In genomic region chr9:127805620-127806019, GRCh38 we compare ENCODE assay signal across 8 cellular contexts. TPM values are rescaled to one million over a fixed set of nuclear protein-coding genes. Genes with fewer than 3 reads are reported as not detected.
A peak's percentile ranks its signal among the peaks of the same experiment; 100 is the strongest.
DNase-seq lines count a peak whose midpoint lies in the region; ATAC-seq and TF ChIP-seq lines count a peak whose summit lies in the region.

No MANE protein-coding gene starts in this region.

- H3K4me1 ChIP-seq in heart left ventricle: peaks cover 5 to 42% (median 22%) of the 10 kb centered on the region in 12 donors
- peaks cover 44% of the 10 kb centered on the region for H3K4me1 ChIP-seq in OCI-LY7 (ENCODE audit: insufficient read depth, low read length, poor library complexity, severe bottlenecking)

- peak in 9 of 12 donors; percentile 4 to 43 (median 23) for TF ChIP-seq CTCF in heart left ventricle (IDR thresholded peaks at IDR 0.05)
- TF ChIP-seq CTCF in OCI-LY7 (conservative IDR thresholded peaks at IDR 0.05; ENCODE audit: low read length): peak; percentile 76

- H3K4me3 Mint-ChIP-seq in stimulated activated naive CD8-positive, alpha-beta T cell treated with anti-CD3 and anti-CD28 coated beads, Interleukin-15, Interleukin-2, amounts not matched to agents 100 ng/mL and 50 ng/mL, for 24 hours: no peak overlapping the region

- H3K9me2 ChIP-seq in OCI-LY7 (ENCODE audit: insufficient read depth, low read length): no peaks in the 10 kb centered on the region

- peak overlapping the region; percentile 57 for H3K27ac Mint-ChIP-seq in stimulated activated naive CD8-positive, alpha-beta T cell treated with anti-CD3 and anti-CD28 coated beads, Interleukin-15, Interleukin-2, amounts not matched to agents 100 ng/mL and 50 ng/mL, for 24 hours

- CTCF ChIA-PET in OCI-LY7 (lab: Charles Lee; ENCODE audit: unreplicated experiment): no interaction called here

- H2AFZ ChIP-seq in OCI-LY7 (ENCODE audit: low read length): no peak overlapping the region

- H3K9me3 Mint-ChIP-seq in stimulated activated naive CD8-positive, alpha-beta T cell treated with anti-CD3 and anti-CD28 coated beads, Interleukin-15, Interleukin-2, amounts not matched to agents 100 ng/mL and 50 ng/mL, for 24 hours: no peaks in the 10 kb centered on the region

- H3K4me3 ChIP-seq in heart left ventricle (no peak overlapping the region), OCI-LY7 (ENCODE audit: low read depth, low read length, poor library complexity, severe bottlenecking) (no peak overlapping the region)

- H3K36me3 Mint-ChIP-seq in stimulated activated naive CD8-positive, alpha-beta T cell treated with anti-CD3 and anti-CD28 coated beads, Interleukin-15, Interleukin-2, amounts not matched to agents 100 ng/mL and 50 ng/mL, for 24 hours (ENCODE audit: low read depth): peaks cover 30% of the 10 kb centered on the region

- H3K27me3 ChIP-seq in heart left ventricle: no peaks in the 10 kb centered on the region

- no peak for TF ChIP-seq POLR2A in heart left ventricle (IDR thresholded peaks at IDR 0.05)

- 69 to 83% (median 73%) methylated on average over 8 of the region's 8 CpGs for WGBS in heart left ventricle, 4 donors

- peaks cover 0 to 62% (median 47%) of the 10 kb centered on the region in 9 donors for H3K36me3 ChIP-seq in heart left ventricle
- H3K36me3 ChIP-seq in OCI-LY7 (ENCODE audit: insufficient read depth, low read length): peaks cover 61% of the 10 kb centered on the region

- no peaks in the 10 kb centered on the region for H3K27me3 Mint-ChIP-seq in stimulated activated naive CD8-positive, alpha-beta T cell treated with anti-CD3 and anti-CD28 coated beads, Interleukin-15, Interleukin-2, amounts not matched to agents 100 ng/mL and 50 ng/mL, for 24 hours

- no peaks in the 10 kb centered on the region; the same call in 1 of the 2 replicates for H4K20me1 ChIP-seq in OCI-LY7 (ENCODE audit: insufficient read depth, low read length)

- intact Hi-C loops in heart left ventricle (cut with DNase I) (no loop called here), cardiac septum (cut with DNase I) (no loop called here), OCI-LY7 (cut with micrococcal nuclease; ENCODE audit: unreplicated experiment) (no loop called here)

- BruUV-seq in OCI-LY7 (replicated peaks; lab: Mats Ljungman, UMichigan): TSS peak; percentile 77

- no peaks in the 10 kb centered on the region for H3K9me3 ChIP-seq in heart left ventricle
- no peaks in the 10 kb centered on the region for H3K9me3 ChIP-seq in OCI-LY7 (ENCODE audit: low read length)

- POLR2A ChIA-PET in OCI-LY7 (lab: Charles Lee): interaction anchor here (0.8 to 1.1 kb wide), 4 partner anchors 16 to 38 kb away, joined by 3 to 4 read pairs (median 3); no protein-coding TSS in a partner anchor

- ATAC-seq in heart left ventricle: no peak
- no peak for ATAC-seq in HG03439 (IDR thresholded peaks at IDR 0.05; ENCODE audit: unreplicated experiment)

- DNase-seq in heart left ventricle: peak in 2 of 5 donors; percentile 23 to 53
- no peak for DNase-seq in cardiac septum (ENCODE audit: low spot score)
- DNase-seq in OCI-LY7 (ENCODE audit: low spot score): peak; percentile 65
- DNase-seq in ecto neural progenitor cell (ENCODE audit: low spot score): peak; percentile 77
- no peak for DNase-seq in H4 (ENCODE audit: low spot score)
- no peak for DNase-seq in NCI-H226

- no peak overlapping the region for H3K4me2 ChIP-seq in OCI-LY7 (ENCODE audit: low read length)

- peaks cover 22% of the 10 kb centered on the region for H3K4me1 Mint-ChIP-seq in stimulated activated naive CD8-positive, alpha-beta T cell treated with anti-CD3 and anti-CD28 coated beads, Interleukin-15, Interleukin-2, amounts not matched to agents 100 ng/mL and 50 ng/mL, for 24 hours (ENCODE audit: low read depth)

- peaks cover 29% of the 10 kb centered on the region for H3K79me2 ChIP-seq in OCI-LY7 (ENCODE audit: insufficient read depth, low read depth, low read length)

- H3K27ac ChIP-seq in heart left ventricle: no peak overlapping the region
- no peak overlapping the region for H3K27ac ChIP-seq in OCI-LY7 (ENCODE audit: low read depth, low read length, poor library complexity, severe bottlenecking)

RNA-seq across cellular contexts. Expression of gene FPGS, which starts 2.9 kb away (rescaled TPM):
- total RNA-seq in heart left ventricle: 10 to 100 TPM; 39.9 to 55.1 (median 41.5) TPM
- 10 to 100 TPM; 36.8 to 50.1 TPM for polyA plus RNA-seq in heart left ventricle
- total RNA-seq in cardiac septum: 36.5 TPM
- 136 and 147 TPM in 2 replicates for total RNA-seq in OCI-LY7 (2014; rRNA removed; shearing (Covaris generic))
- total RNA-seq in OCI-LY7 (2022): 132 and 165 TPM in 2 replicates
- 32.8 and 49.8 TPM in 2 replicates for total RNA-seq in H4 (2014; rRNA removed; shearing (Covaris generic))

RNA-seq across cellular contexts. Expression of gene CDK9, which starts 19.8 kb away (rescaled TPM):
- 10 to 100 TPM; 35.6 to 60.3 (median 47.8) TPM for total RNA-seq in heart left ventricle
- 10 to 100 TPM; 26.2 to 30.4 TPM for polyA plus RNA-seq in heart left ventricle
- 48.7 TPM for total RNA-seq in cardiac septum
- 69.8 and 80.0 TPM in 2 replicates for total RNA-seq in OCI-LY7 (2014; rRNA removed; shearing (Covaris generic))
- 123 and 136 TPM in 2 replicates for total RNA-seq in OCI-LY7 (2022)
- 22.8 and 24.8 TPM in 2 replicates for total RNA-seq in H4 (2014; rRNA removed; shearing (Covaris generic))

RNA-seq across cellular contexts. Expression of gene SH2D3C, which starts 27.2 kb away (rescaled TPM):
- total RNA-seq in heart left ventricle (10 to 100 TPM; 13.7 to 38.9 (median 16.9) TPM), cardiac septum (16.0 TPM), OCI-LY7 (2022) (39.1 and 45.7 TPM in 2 replicates)
- 10 to 100 TPM; 21.1 to 24.8 TPM for polyA plus RNA-seq in heart left ventricle
- 38.5 and 40.0 TPM in 2 replicates for total RNA-seq in OCI-LY7 (2014; rRNA removed; shearing (Covaris generic))
- 0.12 and 0.23 TPM in 2 replicates for total RNA-seq in H4 (2014; rRNA removed; shearing (Covaris generic))

RNA-seq across cellular contexts. Expression of gene ENG, which starts 48.8 kb away (rescaled TPM):
- total RNA-seq in heart left ventricle (100 to 1,000 TPM; 116 to 252 (median 133) TPM), cardiac septum (244 TPM), OCI-LY7 (2022) (not detected in 2 replicates)
- polyA plus RNA-seq in heart left ventricle: 100 to 1,000 TPM; 156 to 245 TPM
- not detected in 2 replicates for total RNA-seq in OCI-LY7 (2014; rRNA removed; shearing (Covaris generic))
- total RNA-seq in H4 (2014; rRNA removed; shearing (Covaris generic)): 1.8 and 3.0 TPM in 2 replicates

Comparison
In these comparisons a context has a peak if more than half of its experiments do, and no peak if none do; other contexts are left out.
1. DNase-seq: peak in OCI-LY7 (single experiment) and ecto neural progenitor cell (single experiment); none in cardiac septum (single experiment), H4 (single experiment) and NCI-H226 (single experiment).
2. RNA of gene SH2D3C, which starts 27.2 kb away (total RNA-seq): 38.5 to 45.7 TPM in OCI-LY7, 13.7 to 38.9 TPM in heart left ventricle and 16.0 TPM in cardiac septum (single experiment); 0.12 to 0.23 TPM in H4; every median in the first group is over 10 times any median in the second.